ENCODE assay signal across 17 cellular contexts in the genomic region with DNA sequence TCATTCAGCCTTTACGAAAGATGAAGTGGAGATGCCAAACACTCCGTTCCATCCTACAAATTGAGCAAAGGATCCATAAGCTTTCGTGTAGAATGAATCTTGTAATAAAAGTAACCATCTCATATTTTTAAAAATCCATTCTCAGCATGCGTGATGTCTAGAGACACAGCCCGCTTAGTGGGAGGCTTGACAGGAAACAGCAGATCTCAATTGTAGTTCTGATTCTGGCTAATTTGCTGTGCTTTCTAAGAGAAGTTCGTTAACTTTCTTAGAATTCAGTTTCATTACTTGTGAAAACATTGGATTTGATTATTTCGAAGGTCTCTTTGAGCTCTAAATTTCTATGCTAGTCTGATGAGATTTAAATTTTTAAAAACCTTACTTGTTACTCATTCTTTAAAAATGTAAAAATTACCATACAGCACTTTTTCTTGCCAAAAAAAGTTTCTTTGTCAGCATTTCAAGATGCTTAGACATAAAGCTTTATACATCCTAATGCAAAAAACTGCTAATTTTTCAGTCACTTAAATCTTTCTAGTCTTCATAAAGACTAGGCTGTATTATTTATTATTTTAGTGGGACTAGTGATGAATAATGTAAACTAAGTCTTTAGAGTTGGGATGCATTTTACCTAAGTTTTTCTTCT.
"Had no signal": no experiment of that assay in that cellular context is flagged by ENCODE, and none has a peak within 500 bp of the region (broad histone marks: within the 10 kb centered on the region; RNA-seq: fewer than 3 reads in every experiment).

No MANE protein-coding gene starts in this region.

- H3K4me3 Mint-ChIP-seq: activated naive CD4-positive, alpha-beta T cell treated with anti-CD3 and anti-CD28 coated beads, Interleukin-2, amount 50 U/mL, for 24 hours; activated T-cell treated with anti-CD3 and anti-CD28 coated beads, Interleukin-2, amount 50 U/mL, for 4 hours had no signal

- H3K4me1 Mint-ChIP-seq: activated naive CD4-positive, alpha-beta T cell treated with anti-CD3 and anti-CD28 coated beads, Interleukin-2, amount 50 U/mL, for 24 hours had no signal

- H3K9me3 ChIP-seq: breast epithelium, prostate gland, right atrium auricular region, thyroid gland had no signal

- H3K27ac ChIP-seq: breast epithelium, coronary artery, hepatocyte, prostate gland, right atrium auricular region, thyroid gland had no signal

- H3K4me1 ChIP-seq: breast epithelium, prostate gland, right atrium auricular region, thyroid gland had no signal

- H3K4me3 ChIP-seq: breast epithelium, coronary artery, hepatocyte, prostate gland, right atrium auricular region, thyroid gland had no signal

- ATAC-seq: activated T-cell treated with anti-CD3 and anti-CD28 coated beads, Interleukin-2, amount 50 U/mL, for 4 hours; left cardiac atrium; naive thymus-derived CD4-positive, alpha-beta T cell had no signal

- H3K27me3 ChIP-seq: breast epithelium, hepatocyte, right atrium auricular region, thyroid gland had no signal

- H3K36me3 Mint-ChIP-seq: activated naive CD4-positive, alpha-beta T cell treated with anti-CD3 and anti-CD28 coated beads, Interleukin-2, amount 50 U/mL, for 24 hours had no signal

- H3K36me3 ChIP-seq: breast epithelium, prostate gland, right atrium auricular region, thyroid gland had no signal

- DNase-seq: activated CD8-positive, alpha-beta memory T cell treated with anti-CD3 and anti-CD28 coated beads, Interleukin-2, amount 50 U/mL, for 4 hours; activated effector memory CD4-positive, alpha-beta T cell treated with anti-CD3 and anti-CD28 coated beads, Interleukin-2, amount 50 U/mL, for 16 hours; activated T-cell treated with anti-CD3 and anti-CD28 coated beads, Interleukin-2, amount 50 U/mL, for 4 hours; anterior cingulate cortex; effector CD4-positive, alpha-beta T cell; left cardiac atrium; mesenchymal stem cell; naive thymus-derived CD4-positive, alpha-beta T cell; stimulated activated CD4-positive, alpha-beta T cell treated with anti-CD3 and anti-CD28 coated beads, Interleukin-2, amount 100 ng/mL, for 24 hours; stimulated activated naive CD4-positive, alpha-beta T cell treated with Interleukin-2 at 50 U/mL for 16 hours; thyroid gland had no signal

- H3K9me3 Mint-ChIP-seq: activated naive CD4-positive, alpha-beta T cell treated with anti-CD3 and anti-CD28 coated beads, Interleukin-2, amount 50 U/mL, for 24 hours; activated T-cell treated with anti-CD3 and anti-CD28 coated beads, Interleukin-2, amount 50 U/mL, for 4 hours had no signal

- H2AFZ ChIP-seq: hepatocyte had no signal

- H3K27ac Mint-ChIP-seq: activated naive CD4-positive, alpha-beta T cell treated with anti-CD3 and anti-CD28 coated beads, Interleukin-2, amount 50 U/mL, for 24 hours had no signal

- H3K4me2 ChIP-seq: hepatocyte had no signal
